12 cellular contexts compared by ENCODE assay signal in genomic region chr7:6232534-6232933, GRCh38. TPM values are rescaled to one million over a fixed set of nuclear protein-coding genes. Genes with fewer than 3 reads are reported as not detected.
DNase-seq lines count a peak whose midpoint lies in the region; ATAC-seq and TF ChIP-seq lines count a peak whose summit lies in the region.
"Had no signal": no experiment of that assay in that cellular context is flagged by ENCODE, and none has a peak within 500 bp of the region (broad histone marks: within the 10 kb centered on the region; RNA-seq: fewer than 3 reads in every experiment).

No MANE protein-coding gene starts in this region.

- H3K4me3 Mint-ChIP-seq in CD8-positive, alpha-beta memory T cell = peak overlapping the region; percentile 13 to 74 (median 63)
- H3K4me3 Mint-ChIP-seq in natural killer cell treated with Interleukin-12 subunit alpha and Interleukin-12 subunit beta and Interleukin-15 and Interleukin-18, amount 100 ng/mL, for 72 hours = peak overlapping the region; percentile 55
- H3K4me3 Mint-ChIP-seq: activated naive CD4-positive, alpha-beta T cell treated with anti-CD3 and anti-CD28 coated beads, Interleukin-2, amount 10 ng/mL, durations not matched to agents 7 days and 5 days had no signal

- H3K27me3 Mint-ChIP-seq in CD8-positive, alpha-beta memory T cell = peaks cover 0 to 5% of the 10 kb centered on the region in 2 donors
- H3K27me3 Mint-ChIP-seq in natural killer cell treated with Interleukin-12 subunit alpha and Interleukin-12 subunit beta and Interleukin-15 and Interleukin-18, amount 100 ng/mL, for 72 hours = peaks cover 0 to 19% of the 10 kb centered on the region in 2 donors

- H3K36me3 ChIP-seq in CD8-positive, alpha-beta memory T cell (ENCODE audit: insufficient read depth, low read length) = no peaks in the 10 kb centered on the region
- H3K36me3 ChIP-seq in gastroesophageal sphincter = no peaks in the 10 kb centered on the region

- ATAC-seq in gastroesophageal sphincter (peak; percentile 45), HG02610 (IDR thresholded peaks at IDR 0.05; ENCODE audit: unreplicated experiment) (no peak), HG03354 (IDR thresholded peaks at IDR 0.05; ENCODE audit: poor library complexity, severe bottlenecking, unreplicated experiment) (no peak)
- peak; percentile 82 to 86 for ATAC-seq in natural killer cell treated with Interleukin-12 subunit alpha and Interleukin-12 subunit beta and Interleukin-15 and Interleukin-18, amount 100 ng/mL, for 72 hours
- ATAC-seq: CD8-positive, alpha-beta T cell had no signal

- POLR2A ChIA-PET in CD8-positive, alpha-beta memory T cell (lab: Charles Lee) = no interaction called here

- H3K4me1 Mint-ChIP-seq in CD8-positive, alpha-beta memory T cell = peaks cover 55 to 79% (median 78%) of the 10 kb centered on the region in 3 donors
- H3K4me1 Mint-ChIP-seq in natural killer cell treated with Interleukin-12 subunit alpha and Interleukin-12 subunit beta and Interleukin-15 and Interleukin-18, amount 100 ng/mL, for 72 hours (ENCODE audit: low read depth in 2 of 2) = peaks cover 34 to 54% of the 10 kb centered on the region in 2 donors

- TF ChIP-seq POLR2A in gastroesophageal sphincter (IDR thresholded peaks at IDR 0.05) = no peak

- H3K27ac ChIP-seq in CD8-positive, alpha-beta memory T cell (ENCODE audit: low read depth, low read length) = no peak overlapping the region
- H3K27ac ChIP-seq in gastroesophageal sphincter = peak overlapping the region in 1 of 4 donors; percentile 3

- no peaks in the 10 kb centered on the region for H3K27me3 ChIP-seq in CD8-positive, alpha-beta memory T cell (ENCODE audit: insufficient read depth, low read length, poor library complexity, severe bottlenecking)
- no peaks in the 10 kb centered on the region for H3K27me3 ChIP-seq in gastroesophageal sphincter

- DNase-seq in CD8-positive, alpha-beta memory T cell = peak in 1 of 5 donors; percentile 15
- peak; percentile 54 for DNase-seq in OCI-M1 (lab: John Stamatoyannopoulos, UW)
- peak; percentile 71 for DNase-seq in natural killer cell treated with Interleukin-12 subunit alpha and Interleukin-12 subunit beta and Interleukin-15 and Interleukin-18, amount 100 ng/mL, for 72 hours (ENCODE audit: low spot score)
- no peak for DNase-seq in NCI-H1417 (lab: John Stamatoyannopoulos, UW)
- DNase-seq in DMS153 treated with DMSO at 0.1 percent for 48 hours (lab: John Stamatoyannopoulos, UW; ENCODE audit: unreplicated experiment) = no peak
- DNase-seq: activated naive CD4-positive, alpha-beta T cell treated with anti-CD3 and anti-CD28 coated beads, Interleukin-2, amount 10 ng/mL, durations not matched to agents 7 days and 5 days; CD8-positive, alpha-beta T cell; glutamatergic neuron; NCI-H1930 had no signal

- TF ChIP-seq EP300 in gastroesophageal sphincter (IDR thresholded peaks at IDR 0.05) = no peak

- no peaks in the 10 kb centered on the region for H3K9me3 Mint-ChIP-seq in CD8-positive, alpha-beta memory T cell
- no peaks in the 10 kb centered on the region for H3K9me3 Mint-ChIP-seq in natural killer cell treated with Interleukin-12 subunit alpha and Interleukin-12 subunit beta and Interleukin-15 and Interleukin-18, amount 100 ng/mL, for 72 hours
- H3K9me3 Mint-ChIP-seq: activated naive CD4-positive, alpha-beta T cell treated with anti-CD3 and anti-CD28 coated beads, Interleukin-2, amount 10 ng/mL, durations not matched to agents 7 days and 5 days; CD8-positive, alpha-beta T cell had no signal

- WGBS in gastroesophageal sphincter (ENCODE audit: low coverage in 1 of 2), 2 donors = 50 to 74% methylated on average over 1 to 7 of the region's 8 CpGs

- no peak overlapping the region for H3K4me3 ChIP-seq in CD8-positive, alpha-beta memory T cell (ENCODE audit: low read length)
- H3K4me3 ChIP-seq in gastroesophageal sphincter = no peak overlapping the region

- peak overlapping the region in 7 of 8 donors; percentile 44 to 85 (median 69) for H3K27ac Mint-ChIP-seq in CD8-positive, alpha-beta memory T cell
- H3K27ac Mint-ChIP-seq in natural killer cell treated with Interleukin-12 subunit alpha and Interleukin-12 subunit beta and Interleukin-15 and Interleukin-18, amount 100 ng/mL, for 72 hours = peak overlapping the region in 1 of 2 donors; percentile 70
- H3K27ac Mint-ChIP-seq: activated naive CD4-positive, alpha-beta T cell treated with anti-CD3 and anti-CD28 coated beads, Interleukin-2, amount 10 ng/mL, durations not matched to agents 7 days and 5 days; CD8-positive, alpha-beta T cell had no signal

- no peak for TF ChIP-seq CTCF in gastroesophageal sphincter (IDR thresholded peaks at IDR 0.05)

- H3K4me1 ChIP-seq in CD8-positive, alpha-beta memory T cell (ENCODE audit: insufficient read depth, low read length) = peaks cover 22% of the 10 kb centered on the region
- peaks cover 9 to 57% (median 19%) of the 10 kb centered on the region in 3 donors for H3K4me1 ChIP-seq in gastroesophageal sphincter

- CTCF ChIA-PET in CD8-positive, alpha-beta memory T cell (lab: Charles Lee) = no interaction called here

- H3K9me3 ChIP-seq in CD8-positive, alpha-beta memory T cell (ENCODE audit: low read length) = no peaks in the 10 kb centered on the region
- no peaks in the 10 kb centered on the region for H3K9me3 ChIP-seq in gastroesophageal sphincter

- no peaks in the 10 kb centered on the region for H3K36me3 Mint-ChIP-seq in CD8-positive, alpha-beta memory T cell
- no peaks in the 10 kb centered on the region for H3K36me3 Mint-ChIP-seq in natural killer cell treated with Interleukin-12 subunit alpha and Interleukin-12 subunit beta and Interleukin-15 and Interleukin-18, amount 100 ng/mL, for 72 hours
- H3K36me3 Mint-ChIP-seq: activated naive CD4-positive, alpha-beta T cell treated with anti-CD3 and anti-CD28 coated beads, Interleukin-2, amount 10 ng/mL, durations not matched to agents 7 days and 5 days; CD8-positive, alpha-beta T cell had no signal

RNA-seq across cellular contexts. Expression of gene CYTH3, which starts 39.9 kb away (rescaled TPM):
- 1 to 10 TPM; 4.5 to 4.9 TPM for total RNA-seq in CD8-positive, alpha-beta memory T cell
- polyA plus RNA-seq in CD8-positive, alpha-beta memory T cell = 15.7 TPM
- 10 to 100 TPM; 25.8 to 61.9 (median 39.4) TPM for total RNA-seq in gastroesophageal sphincter
- total RNA-seq in natural killer cell treated with Interleukin-12 subunit alpha and Interleukin-12 subunit beta and Interleukin-15 and Interleukin-18, amount 100 ng/mL, for 72 hours = 1 to 10 TPM in 1 of 2 donors, under 1 TPM in 1; 0.64 to 5.4 TPM

Comparison
In these comparisons a context has a peak if more than half of its experiments do, and no peak if none do; other contexts are left out.
1. DNase-seq: peak in OCI-M1 (single experiment) and natural killer cell treated with Interleukin-12 subunit alpha and Interleukin-12 subunit beta and Interleukin-15 and Interleukin-18, amount 100 ng/mL, for 72 hours (single experiment); none in NCI-H1417 (0 of 3) and DMS153 treated with DMSO at 0.1 percent for 48 hours (single experiment).
2. ATAC-seq: peak in gastroesophageal sphincter (single experiment) and natural killer cell treated with Interleukin-12 subunit alpha and Interleukin-12 subunit beta and Interleukin-15 and Interleukin-18, amount 100 ng/mL, for 72 hours (2 of 2); none in HG02610 (single experiment) and HG03354 (single experiment).
3. RNA of gene CYTH3, which starts 39.9 kb away (total RNA-seq): 25.8 to 61.9 TPM in gastroesophageal sphincter; 0.64 to 5.4 TPM in natural killer cell treated with Interleukin-12 subunit alpha and Interleukin-12 subunit beta and Interleukin-15 and Interleukin-18, amount 100 ng/mL, for 72 hours and 4.5 to 4.9 TPM in CD8-positive, alpha-beta memory T cell; every median in the first group is over 4 times any median in the second.